16 cellular contexts compared by ENCODE assay signal in genomic region chr22:45192701-45193187, GRCh38. TPM values are rescaled to one million over a fixed set of nuclear protein-coding genes. Genes with fewer than 3 reads are reported as not detected.
DNase-seq lines count a peak whose midpoint lies in the region; ATAC-seq and TF ChIP-seq lines count a peak whose summit lies in the region.
"Had no signal": no experiment of that assay in that cellular context is flagged by ENCODE, and none has a peak within 500 bp of the region (broad histone marks: within the 10 kb centered on the region; RNA-seq: fewer than 3 reads in every experiment).

No MANE protein-coding gene starts in this region.

- ATAC-seq in SK-N-SH treated with all-trans-retinoic acid at 6 μM for 48 hours (peak; percentile 35; the same call in 2 of the 3 replicates), GM21529 (IDR thresholded peaks at IDR 0.05; ENCODE audit: unreplicated experiment) (no peak), upper lobe of right lung (no peak)
- ATAC-seq: T-helper 17 cell had no signal

- H3K36me3 ChIP-seq in SK-N-SH (replicated peaks in 1 of 2; ENCODE audit: control insufficient read depth in 1 of 2, insufficient read depth in 2 of 2, low read length in 1 of 2) (peaks cover 0 to 32% of the 10 kb centered on the region in 2 experiments), OCI-LY7 (ENCODE audit: insufficient read depth, low read length) (peaks cover 54% of the 10 kb centered on the region), testis (ENCODE audit: low read depth, missing control alignments) (no peaks in the 10 kb centered on the region), upper lobe of right lung (peaks cover 29% of the 10 kb centered on the region)
- H3K36me3 ChIP-seq: ovary had no signal

- CTCF ChIA-PET in SK-N-SH (lab: Yijun Ruan, JAX) = interaction anchor here (1.2 to 1.6 kb wide), 3 partner anchors 16 to 70 kb away, joined by 4 to 6 read pairs (median 4); no protein-coding TSS in a partner anchor
- CTCF ChIA-PET in OCI-LY7 (lab: Charles Lee; ENCODE audit: unreplicated experiment) = no interaction called here

- H3K9me3 ChIP-seq in SK-N-SH (no peaks in the 10 kb centered on the region), OCI-LY7 (ENCODE audit: low read length) (no peaks in the 10 kb centered on the region), testis (no peaks in the 10 kb centered on the region), upper lobe of right lung (no peaks in the 10 kb centered on the region)
- H3K9me3 ChIP-seq: ovary had no signal

- no peaks in the 10 kb centered on the region for H3K27me3 ChIP-seq in SK-N-SH (ENCODE audit: insufficient read depth)
- H3K27me3 ChIP-seq in testis = no peaks in the 10 kb centered on the region
- H3K27me3 ChIP-seq in upper lobe of right lung = no peaks in the 10 kb centered on the region
- H3K27me3 ChIP-seq: ovary had no signal

- no peak overlapping the region for H3K27ac ChIP-seq in SK-N-SH (ENCODE audit: low read depth in 2 of 2, low read length in 1 of 2)
- H3K27ac ChIP-seq in OCI-LY7 (ENCODE audit: low read depth, low read length, poor library complexity, severe bottlenecking) = no peak overlapping the region
- peak overlapping the region in 1 of 2 donors; percentile 43 for H3K27ac ChIP-seq in testis
- H3K27ac ChIP-seq in upper lobe of right lung = no peak overlapping the region

- intact Hi-C loops in OCI-LY7 (cut with micrococcal nuclease; ENCODE audit: unreplicated experiment) (no loop called here), testis (cut with DNase I; ENCODE audit: low total_unique reads) (no loop called here), upper lobe of right lung (cut with DNase I) (no loop called here)

- no peak for TF ChIP-seq POLR2A in testis (IDR thresholded peaks at IDR 0.05)

- POLR2A ChIA-PET in SK-N-SH (lab: Yijun Ruan, JAX) (no interaction called here), OCI-LY7 (lab: Charles Lee) (interaction anchor here (0.6 kb wide), 1 partner anchor 352 kb away, joined by 5 read pairs; no protein-coding TSS in a partner anchor)

- DNase-seq in SK-N-SH (no peak), OCI-LY7 (ENCODE audit: low spot score) (no peak), foreskin fibroblast (no peak), testis (peak; percentile 88), DMS79 treated with DMSO at 0.1 percent for 48 hours (lab: John Stamatoyannopoulos, UW) (no peak), upper lobe of right lung (no peak)
- DNase-seq: activated CD4-positive, alpha-beta T cell treated with anti-CD3 and anti-CD28 coated beads, Interleukin-2, amount 50 U/mL, for 1 hour; DMS53; kidney; NCI-H1436; NCI-H446 treated with DMSO at 0.1 percent for 48 hours; stimulated activated CD4-positive, alpha-beta T cell treated with anti-CD3 and anti-CD28 coated beads, Interleukin-12 subunit alpha, Interleukin-12 subunit beta, amount 100 ng/mL, for 4 hours; T-helper 17 cell had no signal

- H3K4me1 ChIP-seq in SK-N-SH (ENCODE audit: control insufficient read depth in 1 of 2, insufficient read depth in 2 of 2, low read depth in 1 of 2, low read length in 1 of 2) (no peaks in the 10 kb centered on the region; a peak in 1 of 4 replicates), OCI-LY7 (ENCODE audit: insufficient read depth, low read length, poor library complexity, severe bottlenecking) (no peaks in the 10 kb centered on the region), testis (peaks cover 26% of the 10 kb centered on the region), upper lobe of right lung (no peaks in the 10 kb centered on the region)

- H4K20me1 ChIP-seq in SK-N-SH (ENCODE audit: insufficient read depth) (no peaks in the 10 kb centered on the region), OCI-LY7 (ENCODE audit: insufficient read depth, low read length) (no peaks in the 10 kb centered on the region)

- H2AFZ ChIP-seq in SK-N-SH (ENCODE audit: low read depth) (no peak overlapping the region), OCI-LY7 (ENCODE audit: low read length) (no peak overlapping the region)

- BruUV-seq in OCI-LY7 (replicated peaks; lab: Mats Ljungman, UMichigan) = no TSS peak

- TF ChIP-seq CTCF in SK-N-SH (IDR thresholded peaks at IDR 0.05) (no peak), OCI-LY7 (conservative IDR thresholded peaks at IDR 0.05; ENCODE audit: low read length) (peak; percentile 48), foreskin fibroblast (IDR thresholded peaks at IDR 0.05; ENCODE audit: low read depth, low read length) (peak; percentile 18), testis (IDR thresholded peaks at IDR 0.05) (no peak), upper lobe of right lung (IDR thresholded peaks at IDR 0.05) (no peak)

- H3K9ac ChIP-seq in SK-N-SH = no peak overlapping the region

- H3K9me2 ChIP-seq in SK-N-SH = no peaks in the 10 kb centered on the region
- no peaks in the 10 kb centered on the region for H3K9me2 ChIP-seq in OCI-LY7 (ENCODE audit: insufficient read depth, low read length)

- TF ChIP-seq EP300 in SK-N-SH (IDR thresholded peaks at IDR 0.05; ENCODE audit: borderline replicate concordance in 1 of 2, low read depth in 1 of 2, low read length in 1 of 2) = no peak

- no peak overlapping the region for H3K4me2 ChIP-seq in SK-N-SH
- no peak overlapping the region for H3K4me2 ChIP-seq in OCI-LY7 (ENCODE audit: low read length)

- 81% methylated on average over 11 of the region's 13 CpGs for WGBS in SK-N-SH (ENCODE audit: low lambda C conversion rate)
- 37 to 51% methylated on average over 8 to 13 of the region's 13 CpGs for WGBS in testis, 2 donors

- TF ChIP-seq RAD21 in SK-N-SH (IDR thresholded peaks at IDR 0.05; ENCODE audit: low read length) = no peak

- H3K79me2 ChIP-seq in SK-N-SH (ENCODE audit: insufficient read depth) = no peaks in the 10 kb centered on the region
- no peaks in the 10 kb centered on the region for H3K79me2 ChIP-seq in OCI-LY7 (ENCODE audit: insufficient read depth, low read depth, low read length)

- H3K4me3 ChIP-seq in SK-N-SH (ENCODE audit: low read depth in 2 of 2, low read length in 1 of 2) (no peak overlapping the region), OCI-LY7 (ENCODE audit: low read depth, low read length, poor library complexity, severe bottlenecking) (no peak overlapping the region), foreskin fibroblast (ENCODE audit: low read depth in 1 of 2, low read length in 2 of 2) (no peak overlapping the region), testis (no peak overlapping the region), upper lobe of right lung (no peak overlapping the region)
- H3K4me3 ChIP-seq: ovary had no signal

- H3F3A ChIP-seq in SK-N-SH (replicated peaks; ENCODE audit: insufficient read depth) = no peaks in the 10 kb centered on the region

TF ChIP-seq in SK-N-SH treated with all-trans-retinoic acid at 6 μM for 48 hours, 23 proteins besides CTCF, POLR2A, EP300 and RAD21 (continues in another document):
- TF ChIP-seq ARNTL (CRISPR knock-in tag; IDR thresholded peaks at IDR 0.05; ENCODE audit: borderline replicate concordance, low read depth) = no peak
- no peak for TF ChIP-seq ZFP3 (CRISPR knock-in tag; IDR thresholded peaks at IDR 0.05)
- TF ChIP-seq ZNF8 (CRISPR knock-in tag; IDR thresholded peaks at IDR 0.05) = no peak
- TF ChIP-seq BACH2 (CRISPR knock-in tag; IDR thresholded peaks at IDR 0.05; ENCODE audit: borderline replicate concordance) = no peak

TF ChIP-seq in SK-N-SH, 30 proteins besides CTCF, POLR2A, EP300 and RAD21 (continues in another document):
- TF ChIP-seq NFIC (IDR thresholded peaks at IDR 0.05; ENCODE audit: borderline replicate concordance) = no peak
- TF ChIP-seq RFX5 (IDR thresholded peaks at IDR 0.05; ENCODE audit: low read length) = no peak
- TF ChIP-seq TAF1 (IDR thresholded peaks at IDR 0.05; ENCODE audit: borderline replicate concordance, low read depth, low read length) = no peak
- no peak for TF ChIP-seq TCF12 (IDR thresholded peaks at IDR 0.05)
- TF ChIP-seq JUND (IDR thresholded peaks at IDR 0.05) = no peak
- TF ChIP-seq MAX (IDR thresholded peaks at IDR 0.05; ENCODE audit: low read depth) = no peak
- no peak for TF ChIP-seq FOXM1 (IDR thresholded peaks at IDR 0.05; ENCODE audit: low read depth)

RNA-seq across cellular contexts. Expression of gene NUP50, which starts 29.0 kb away (rescaled TPM):
- polyA plus RNA-seq in SK-N-SH (2012; rRNA removed) (4.7 and 7.3 TPM in 2 replicates), testis (ENCODE audit: insufficient read depth, low read depth, low replicate concordance) (66.2 TPM)
- polyA plus RNA-seq in SK-N-SH (2012; cell fraction: cytosol; rRNA removed) = 6.2 and 7.0 TPM in 2 replicates
- 7.9 and 8.9 TPM in 2 replicates for polyA plus RNA-seq in SK-N-SH (2012; cell fraction: nucleus; rRNA removed)
- total RNA-seq in OCI-LY7 (2014; rRNA removed; shearing (Covaris generic)) = 100 and 107 TPM in 2 replicates
- total RNA-seq in OCI-LY7 (2022) (132 and 134 TPM in 2 replicates), testis (100 to 1,000 TPM; 119 to 120 TPM), upper lobe of right lung (51.5 TPM)

RNA-seq across cellular contexts. Expression of gene KIAA0930, which starts 48.0 kb away (rescaled TPM):
- 55.9 and 80.8 TPM in 2 replicates for polyA plus RNA-seq in SK-N-SH (2012; rRNA removed)
- 31.0 and 38.2 TPM in 2 replicates for polyA plus RNA-seq in SK-N-SH (2012; cell fraction: cytosol; rRNA removed)
- polyA plus RNA-seq in SK-N-SH (2012; cell fraction: nucleus; rRNA removed) = 228 and 274 TPM in 2 replicates
- total RNA-seq in OCI-LY7 (2014; rRNA removed; shearing (Covaris generic)) = 55.1 and 80.7 TPM in 2 replicates
- 85.3 and 93.9 TPM in 2 replicates for total RNA-seq in OCI-LY7 (2022)
- 10 to 100 TPM; 62.4 to 62.9 TPM for total RNA-seq in testis
- 77.5 TPM for polyA plus RNA-seq in testis (ENCODE audit: insufficient read depth, low read depth, low replicate concordance)
- 79.5 TPM for total RNA-seq in upper lobe of right lung

Comparison
In these comparisons a context has a peak if more than half of its experiments do, and no peak if none do; other contexts are left out.
1. CTCF ChIP-seq: peak in OCI-LY7 (single experiment) and foreskin fibroblast (single experiment); none in SK-N-SH (single experiment), testis (0 of 3) and upper lobe of right lung (single experiment).